ENCODE assay signal across 1 cellular context in the genomic region with DNA sequence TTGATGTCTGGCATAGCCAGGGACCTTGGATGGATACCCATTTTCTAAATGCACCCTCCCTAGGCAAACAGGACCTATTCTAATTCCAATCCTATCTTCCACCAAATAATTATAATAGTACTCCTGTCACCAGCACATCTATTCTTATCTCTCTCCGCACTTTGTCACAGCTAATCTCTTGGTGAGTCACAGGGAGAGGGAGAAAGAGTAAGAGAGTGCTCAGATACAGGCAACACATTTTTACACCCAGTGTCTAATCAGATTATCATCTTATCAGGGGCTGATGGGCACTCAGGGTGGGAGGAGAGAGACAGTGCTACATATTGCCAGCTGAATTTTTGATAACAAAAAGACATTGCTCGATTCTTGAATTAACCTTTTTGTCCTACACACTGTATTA.
TF ChIP-seq lines count a peak whose summit lies in the region.

No MANE protein-coding gene starts in this region.

TF ChIP-seq in SK-N-SH, 30 proteins besides CTCF, POLR2A, EP300 and RAD21 (continued from another document):
- peak; percentile 65; the same call in 1 of the 2 replicates for TF ChIP-seq FOSL2 (IDR thresholded peaks at IDR 0.05; ENCODE audit: borderline replicate concordance, low read depth)
- peak; percentile 46; the same call in 1 of the 2 replicates for TF ChIP-seq NFIC (IDR thresholded peaks at IDR 0.05; ENCODE audit: borderline replicate concordance)
- peak; percentile 94 for TF ChIP-seq RCOR1 (IDR thresholded peaks at IDR 0.05; ENCODE audit: low read length)
- no peak for TF ChIP-seq SMC3 (IDR thresholded peaks at IDR 0.05; ENCODE audit: low read depth, low read length)
- peak; percentile 84 for TF ChIP-seq FOXJ3 (CRISPR knock-in tag; IDR thresholded peaks at IDR 0.05)
- peak; percentile 59; the same call in 1 of the 2 replicates for TF ChIP-seq TEAD4 (IDR thresholded peaks at IDR 0.05; ENCODE audit: borderline replicate concordance, insufficient read depth)
- TF ChIP-seq SIN3A (IDR thresholded peaks at IDR 0.05; ENCODE audit: borderline replicate concordance, low read depth, low read length): no peak
- 0 out of 2 replicates have a peak, but pooled peaks have one; percentile 25 for TF ChIP-seq FOXM1 (IDR thresholded peaks at IDR 0.05; ENCODE audit: low read depth)
- TF ChIP-seq, protein P1, sequence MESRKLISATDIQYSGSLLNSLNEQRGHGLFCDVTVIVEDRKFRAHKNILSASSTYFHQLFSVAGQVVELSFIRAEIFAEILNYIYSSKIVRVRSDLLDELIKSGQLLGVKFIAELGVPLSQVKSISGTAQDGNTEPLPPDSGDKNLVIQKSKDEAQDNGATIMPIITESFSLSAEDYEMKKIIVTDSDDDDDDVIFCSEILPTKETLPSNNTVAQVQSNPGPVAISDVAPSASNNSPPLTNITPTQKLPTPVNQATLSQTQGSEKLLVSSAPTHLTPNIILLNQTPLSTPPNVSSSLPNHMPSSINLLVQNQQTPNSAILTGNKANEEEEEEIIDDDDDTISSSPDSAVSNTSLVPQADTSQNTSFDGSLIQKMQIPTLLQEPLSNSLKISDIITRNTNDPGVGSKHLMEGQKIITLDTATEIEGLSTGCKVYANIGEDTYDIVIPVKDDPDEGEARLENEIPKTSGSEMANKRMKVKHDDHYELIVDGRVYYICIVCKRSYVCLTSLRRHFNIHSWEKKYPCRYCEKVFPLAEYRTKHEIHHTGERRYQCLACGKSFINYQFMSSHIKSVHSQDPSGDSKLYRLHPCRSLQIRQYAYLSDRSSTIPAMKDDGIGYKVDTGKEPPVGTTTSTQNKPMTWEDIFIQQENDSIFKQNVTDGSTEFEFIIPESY (IDR thresholded peaks at IDR 0.05; ENCODE audit: borderline replicate concordance, low read depth): no peak
- no peak for TF ChIP-seq IRF3 (IDR thresholded peaks at IDR 0.05; ENCODE audit: low read depth, low read length)
- peak; percentile 72 for TF ChIP-seq JUND (IDR thresholded peaks at IDR 0.05)
TF ChIP-seq in SK-N-SH: peak in this region for 14.
